12 cellular contexts compared by ENCODE assay signal in genomic region chr13:66128201-66128600, GRCh38.
"Had no signal": no experiment of that assay in that cellular context is flagged by ENCODE, and none has a peak within 500 bp of the region (broad histone marks: within the 10 kb centered on the region; RNA-seq: fewer than 3 reads in every experiment).

No MANE protein-coding gene starts in this region.

- ATAC-seq: activated CD8-positive, alpha-beta T cell treated with anti-CD3 and anti-CD28 coated beads, Interleukin-2, amount 10 ng/mL, durations not matched to agents 7 days and 5 days; body of pancreas; heart right ventricle; naive thymus-derived CD4-positive, alpha-beta T cell; WTC11 had no signal

- DNase-seq: activated CD4-positive, alpha-beta T cell treated with anti-CD3 and anti-CD28 coated beads for 48 hours; activated CD8-positive, alpha-beta memory T cell treated with anti-CD3 and anti-CD28 coated beads, Interleukin-2, amount 50 U/mL, for 48 hours; activated CD8-positive, alpha-beta T cell treated with anti-CD3 and anti-CD28 coated beads, Interleukin-2, amount 10 ng/mL, durations not matched to agents 7 days and 5 days; activated naive CD4-positive, alpha-beta T cell treated with Interleukin-2 at 50 U/mL for 16 hours; body of pancreas; central memory CD4-positive, alpha-beta T cell; effector CD4-positive, alpha-beta T cell; heart right ventricle; naive thymus-derived CD4-positive, alpha-beta T cell; small intestine; thyroid gland had no signal
